1 cellular context compared by ENCODE assay signal in the genomic region with DNA sequence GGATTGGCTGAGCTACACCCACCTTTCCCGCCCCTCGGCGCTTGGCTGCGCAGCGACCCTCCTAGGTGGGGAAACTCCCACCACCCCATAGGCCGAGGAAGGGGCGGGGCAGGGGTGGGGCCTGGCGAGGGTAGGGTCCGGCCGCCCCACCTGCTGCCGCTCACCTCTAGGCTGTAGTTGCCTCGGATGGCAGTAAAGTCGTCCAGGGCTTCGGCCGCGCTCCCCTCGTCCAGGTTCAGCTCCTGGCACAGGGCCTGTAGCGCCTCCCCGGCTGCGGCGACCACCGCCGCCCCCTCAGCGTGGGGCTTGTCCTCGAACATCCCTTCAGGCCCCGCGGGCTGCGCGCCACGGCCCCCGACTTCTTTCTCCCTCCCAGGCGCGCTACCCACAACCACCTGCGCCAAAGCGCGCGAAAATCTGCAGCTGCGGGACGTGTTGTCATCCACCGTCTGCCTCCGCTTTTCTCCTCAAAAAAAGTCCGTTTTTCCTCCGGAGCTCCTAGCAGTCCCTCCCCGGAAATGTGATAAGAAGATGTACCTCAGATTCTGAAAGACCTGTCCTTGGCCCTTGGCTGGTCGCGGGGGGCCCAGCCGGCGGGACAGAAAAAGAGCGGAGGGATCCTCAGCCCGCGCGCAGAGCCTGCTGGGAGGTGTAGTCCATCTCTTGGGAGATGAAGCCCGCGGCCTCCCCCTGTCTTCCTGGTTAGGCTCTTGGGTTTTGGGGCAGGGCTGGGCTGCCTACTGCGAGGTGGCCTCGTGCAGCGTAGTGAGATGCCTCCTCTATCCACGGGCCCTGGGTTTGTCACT.
A peak's percentile ranks its signal among the peaks of the same experiment; 100 is the strongest.
TF ChIP-seq lines count a peak whose summit lies in the region.

Gene RBL1, minus strand, starts transcription at position 389 of the 806 bp plus-strand sequence. Its CDS starts 69 bp downstream, at position 320.

TF ChIP-seq in HepG2, 621 proteins besides CTCF, POLR2A, EP300 and RAD21 (continued from another document and continues in another):
- TF ChIP-seq BCLAF1 (IDR thresholded peaks at IDR 0.05) (no peak), SNAI1 (CRISPR knock-in tag; IDR thresholded peaks at IDR 0.05; ENCODE audit: borderline replicate concordance) (peak; percentile 100), ZNF709 (CRISPR knock-in tag; IDR thresholded peaks at IDR 0.05) (peak; percentile 97), GZF1 (CRISPR knock-in tag; IDR thresholded peaks at IDR 0.05) (peak; percentile 94; the same call in 1 of the 2 replicates), WIZ (CRISPR knock-in tag; IDR thresholded peaks at IDR 0.05) (peak; percentile 82), MAF1 (CRISPR knock-in tag; IDR thresholded peaks at IDR 0.05; ENCODE audit: borderline replicate concordance) (peak; percentile 98), ZNF383 (CRISPR knock-in tag; IDR thresholded peaks at IDR 0.05; ENCODE audit: borderline replicate concordance) (peak; percentile 96; the same call in 1 of the 2 replicates), ZFYVE20 (CRISPR knock-in tag; IDR thresholded peaks at IDR 0.05; ENCODE audit: borderline replicate concordance, low read depth) (peak; percentile 94; the same call in 1 of the 2 replicates), RXRA (CRISPR knock-in tag; IDR thresholded peaks at IDR 0.05) (peak; percentile 92), AKAP8 (CRISPR knock-in tag; IDR thresholded peaks at IDR 0.05) (peak; percentile 88; the same call in 1 of the 2 replicates), ZNF335 (CRISPR knock-in tag; IDR thresholded peaks at IDR 0.05) (peak; percentile 94), SRSF1 (optimal IDR thresholded peaks at IDR 0.05; ENCODE audit: low read depth, low read length) (peak; percentile 98), NFIC (IDR thresholded peaks at IDR 0.05; ENCODE audit: low read length) (0 out of 2 replicates have a peak, but pooled peaks have one; percentile 84), ZNF597 (CRISPR knock-in tag; IDR thresholded peaks at IDR 0.05) (peak; percentile 81; the same call in 1 of the 2 replicates), ZNF691 (CRISPR knock-in tag; IDR thresholded peaks at IDR 0.05; ENCODE audit: borderline replicate concordance, low read depth) (peak; percentile 91; the same call in 1 of the 2 replicates), PAWR (CRISPR knock-in tag; IDR thresholded peaks at IDR 0.05; ENCODE audit: borderline replicate concordance) (0 out of 2 replicates have a peak, but pooled peaks have one; percentile 39), ZNF557 (CRISPR knock-in tag; IDR thresholded peaks at IDR 0.05) (peak; percentile 62; the same call in 1 of the 2 replicates), HNF4A (CRISPR knock-in tag; IDR thresholded peaks at IDR 0.05) (peak; percentile 16; the same call in 1 of the 2 replicates), ZNF292 (CRISPR knock-in tag; IDR thresholded peaks at IDR 0.05; ENCODE audit: borderline replicate concordance, low read depth) (peak; percentile 83), DPF2 (CRISPR knock-in tag; IDR thresholded peaks at IDR 0.05; ENCODE audit: borderline replicate concordance, low read depth) (no peak), MIER3 (CRISPR knock-in tag; IDR thresholded peaks at IDR 0.05; ENCODE audit: borderline replicate concordance) (peak; percentile 86), ZNF780A (CRISPR knock-in tag; IDR thresholded peaks at IDR 0.05) (peak; percentile 98; the same call in 1 of the 2 replicates)
- TF ChIP-seq, protein P1, sequence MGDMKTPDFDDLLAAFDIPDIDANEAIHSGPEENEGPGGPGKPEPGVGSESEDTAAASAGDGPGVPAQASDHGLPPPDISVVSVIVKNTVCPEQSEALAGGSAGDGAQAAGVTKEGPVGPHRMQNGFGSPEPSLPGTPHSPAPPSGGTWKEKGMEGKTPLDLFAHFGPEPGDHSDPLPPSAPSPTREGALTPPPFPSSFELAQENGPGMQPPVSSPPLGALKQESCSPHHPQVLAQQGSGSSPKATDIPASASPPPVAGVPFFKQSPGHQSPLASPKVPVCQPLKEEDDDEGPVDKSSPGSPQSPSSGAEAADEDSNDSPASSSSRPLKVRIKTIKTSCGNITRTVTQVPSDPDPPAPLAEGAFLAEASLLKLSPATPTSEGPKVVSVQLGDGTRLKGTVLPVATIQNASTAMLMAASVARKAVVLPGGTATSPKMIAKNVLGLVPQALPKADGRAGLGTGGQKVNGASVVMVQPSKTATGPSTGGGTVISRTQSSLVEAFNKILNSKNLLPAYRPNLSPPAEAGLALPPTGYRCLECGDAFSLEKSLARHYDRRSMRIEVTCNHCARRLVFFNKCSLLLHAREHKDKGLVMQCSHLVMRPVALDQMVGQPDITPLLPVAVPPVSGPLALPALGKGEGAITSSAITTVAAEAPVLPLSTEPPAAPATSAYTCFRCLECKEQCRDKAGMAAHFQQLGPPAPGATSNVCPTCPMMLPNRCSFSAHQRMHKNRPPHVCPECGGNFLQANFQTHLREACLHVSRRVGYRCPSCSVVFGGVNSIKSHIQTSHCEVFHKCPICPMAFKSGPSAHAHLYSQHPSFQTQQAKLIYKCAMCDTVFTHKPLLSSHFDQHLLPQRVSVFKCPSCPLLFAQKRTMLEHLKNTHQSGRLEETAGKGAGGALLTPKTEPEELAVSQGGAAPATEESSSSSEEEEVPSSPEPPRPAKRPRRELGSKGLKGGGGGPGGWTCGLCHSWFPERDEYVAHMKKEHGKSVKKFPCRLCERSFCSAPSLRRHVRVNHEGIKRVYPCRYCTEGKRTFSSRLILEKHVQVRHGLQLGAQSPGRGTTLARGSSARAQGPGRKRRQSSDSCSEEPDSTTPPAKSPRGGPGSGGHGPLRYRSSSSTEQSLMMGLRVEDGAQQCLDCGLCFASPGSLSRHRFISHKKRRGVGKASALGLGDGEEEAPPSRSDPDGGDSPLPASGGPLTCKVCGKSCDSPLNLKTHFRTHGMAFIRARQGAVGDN (CRISPR knock-in tag; IDR thresholded peaks at IDR 0.05), result peak; percentile 100
- TF ChIP-seq, protein P2, sequence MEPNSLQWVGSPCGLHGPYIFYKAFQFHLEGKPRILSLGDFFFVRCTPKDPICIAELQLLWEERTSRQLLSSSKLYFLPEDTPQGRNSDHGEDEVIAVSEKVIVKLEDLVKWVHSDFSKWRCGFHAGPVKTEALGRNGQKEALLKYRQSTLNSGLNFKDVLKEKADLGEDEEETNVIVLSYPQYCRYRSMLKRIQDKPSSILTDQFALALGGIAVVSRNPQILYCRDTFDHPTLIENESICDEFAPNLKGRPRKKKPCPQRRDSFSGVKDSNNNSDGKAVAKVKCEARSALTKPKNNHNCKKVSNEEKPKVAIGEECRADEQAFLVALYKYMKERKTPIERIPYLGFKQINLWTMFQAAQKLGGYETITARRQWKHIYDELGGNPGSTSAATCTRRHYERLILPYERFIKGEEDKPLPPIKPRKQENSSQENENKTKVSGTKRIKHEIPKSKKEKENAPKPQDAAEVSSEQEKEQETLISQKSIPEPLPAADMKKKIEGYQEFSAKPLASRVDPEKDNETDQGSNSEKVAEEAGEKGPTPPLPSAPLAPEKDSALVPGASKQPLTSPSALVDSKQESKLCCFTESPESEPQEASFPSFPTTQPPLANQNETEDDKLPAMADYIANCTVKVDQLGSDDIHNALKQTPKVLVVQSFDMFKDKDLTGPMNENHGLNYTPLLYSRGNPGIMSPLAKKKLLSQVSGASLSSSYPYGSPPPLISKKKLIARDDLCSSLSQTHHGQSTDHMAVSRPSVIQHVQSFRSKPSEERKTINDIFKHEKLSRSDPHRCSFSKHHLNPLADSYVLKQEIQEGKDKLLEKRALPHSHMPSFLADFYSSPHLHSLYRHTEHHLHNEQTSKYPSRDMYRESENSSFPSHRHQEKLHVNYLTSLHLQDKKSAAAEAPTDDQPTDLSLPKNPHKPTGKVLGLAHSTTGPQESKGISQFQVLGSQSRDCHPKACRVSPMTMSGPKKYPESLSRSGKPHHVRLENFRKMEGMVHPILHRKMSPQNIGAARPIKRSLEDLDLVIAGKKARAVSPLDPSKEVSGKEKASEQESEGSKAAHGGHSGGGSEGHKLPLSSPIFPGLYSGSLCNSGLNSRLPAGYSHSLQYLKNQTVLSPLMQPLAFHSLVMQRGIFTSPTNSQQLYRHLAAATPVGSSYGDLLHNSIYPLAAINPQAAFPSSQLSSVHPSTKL (CRISPR knock-in tag; IDR thresholded peaks at IDR 0.05), result peak; percentile 78; the same call in 1 of the 2 replicates
- TF ChIP-seq, protein P3, sequence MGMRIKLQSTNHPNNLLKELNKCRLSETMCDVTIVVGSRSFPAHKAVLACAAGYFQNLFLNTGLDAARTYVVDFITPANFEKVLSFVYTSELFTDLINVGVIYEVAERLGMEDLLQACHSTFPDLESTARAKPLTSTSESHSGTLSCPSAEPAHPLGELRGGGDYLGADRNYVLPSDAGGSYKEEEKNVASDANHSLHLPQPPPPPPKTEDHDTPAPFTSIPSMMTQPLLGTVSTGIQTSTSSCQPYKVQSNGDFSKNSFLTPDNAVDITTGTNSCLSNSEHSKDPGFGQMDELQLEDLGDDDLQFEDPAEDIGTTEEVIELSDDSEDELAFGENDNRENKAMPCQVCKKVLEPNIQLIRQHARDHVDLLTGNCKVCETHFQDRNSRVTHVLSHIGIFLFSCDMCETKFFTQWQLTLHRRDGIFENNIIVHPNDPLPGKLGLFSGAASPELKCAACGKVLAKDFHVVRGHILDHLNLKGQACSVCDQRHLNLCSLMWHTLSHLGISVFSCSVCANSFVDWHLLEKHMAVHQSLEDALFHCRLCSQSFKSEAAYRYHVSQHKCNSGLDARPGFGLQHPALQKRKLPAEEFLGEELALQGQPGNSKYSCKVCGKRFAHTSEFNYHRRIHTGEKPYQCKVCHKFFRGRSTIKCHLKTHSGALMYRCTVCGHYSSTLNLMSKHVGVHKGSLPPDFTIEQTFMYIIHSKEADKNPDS (CRISPR knock-in tag; IDR thresholded peaks at IDR 0.05), result peak; percentile 94; the same call in 1 of the 2 replicates
- TF ChIP-seq, protein P4, sequence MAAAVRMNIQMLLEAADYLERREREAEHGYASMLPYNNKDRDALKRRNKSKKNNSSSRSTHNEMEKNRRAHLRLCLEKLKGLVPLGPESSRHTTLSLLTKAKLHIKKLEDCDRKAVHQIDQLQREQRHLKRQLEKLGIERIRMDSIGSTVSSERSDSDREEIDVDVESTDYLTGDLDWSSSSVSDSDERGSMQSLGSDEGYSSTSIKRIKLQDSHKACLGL (CRISPR knock-in tag; IDR thresholded peaks at IDR 0.05), result peak; percentile 98
- TF ChIP-seq, protein P5, sequence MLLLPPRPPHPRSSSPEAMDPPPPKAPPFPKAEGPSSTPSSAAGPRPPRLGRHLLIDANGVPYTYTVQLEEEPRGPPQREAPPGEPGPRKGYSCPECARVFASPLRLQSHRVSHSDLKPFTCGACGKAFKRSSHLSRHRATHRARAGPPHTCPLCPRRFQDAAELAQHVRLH (CRISPR knock-in tag; IDR thresholded peaks at IDR 0.05; ENCODE audit: borderline replicate concordance, low read depth), result peak; percentile 53; the same call in 1 of the 2 replicates
